Comparison of ENCODE assay signal across 10 cellular contexts in genomic region chr11:76836613-76837291, GRCh38. TPM values are rescaled to one million over a fixed set of nuclear protein-coding genes. Genes with fewer than 3 reads are reported as not detected.
A peak's percentile ranks its signal among the peaks of the same experiment; 100 is the strongest.
DNase-seq lines count a peak whose midpoint lies in the region; ATAC-seq and TF ChIP-seq lines count a peak whose summit lies in the region.
"Had no signal": no experiment of that assay in that cellular context is flagged by ENCODE, and none has a peak within 500 bp of the region (broad histone marks: within the 10 kb centered on the region; RNA-seq: fewer than 3 reads in every experiment).

No MANE protein-coding gene starts in this region.

- H3K9ac ChIP-seq in SK-N-SH = no peak overlapping the region
- no peak overlapping the region for H3K9ac ChIP-seq in mammary epithelial cell (ENCODE audit: insufficient read depth, low read length)

- H4K20me1 ChIP-seq in SK-N-SH (ENCODE audit: insufficient read depth) (no peaks in the 10 kb centered on the region), mammary epithelial cell (ENCODE audit: insufficient read depth, low read length) (no peaks in the 10 kb centered on the region)

- H3F3A ChIP-seq in SK-N-SH (replicated peaks; ENCODE audit: insufficient read depth) = no peaks in the 10 kb centered on the region

- H3K9me3 ChIP-seq in SK-N-SH (no peaks in the 10 kb centered on the region), mammary epithelial cell (replicated peaks; ENCODE audit: insufficient read depth, low read length) (no peaks in the 10 kb centered on the region), left lung (no peaks in the 10 kb centered on the region), suprapubic skin (no peaks in the 10 kb centered on the region)
- H3K9me3 ChIP-seq in effector memory CD4-positive, alpha-beta T cell (ENCODE audit: control insufficient read depth, low read length) = no peaks in the 10 kb centered on the region

- BruUV-seq in mammary epithelial cell (replicated peaks; lab: Mats Ljungman, UMichigan) = no TSS peak

- no peaks in the 10 kb centered on the region for H3K36me3 ChIP-seq in SK-N-SH (replicated peaks in 1 of 2; ENCODE audit: control insufficient read depth in 1 of 2, insufficient read depth in 2 of 2, low read length in 1 of 2)
- no peaks in the 10 kb centered on the region for H3K36me3 ChIP-seq in mammary epithelial cell (ENCODE audit: insufficient read depth, low read length)
- H3K36me3 ChIP-seq in left lung = no peaks in the 10 kb centered on the region
- H3K36me3 ChIP-seq in suprapubic skin = no peaks in the 10 kb centered on the region
- H3K36me3 ChIP-seq in effector memory CD4-positive, alpha-beta T cell (ENCODE audit: control insufficient read depth, insufficient read depth, low read length) = no peaks in the 10 kb centered on the region

- TF ChIP-seq RAD21 in SK-N-SH (IDR thresholded peaks at IDR 0.05; ENCODE audit: low read length) = no peak

- H3K27me3 ChIP-seq in SK-N-SH (ENCODE audit: insufficient read depth) (peaks cover 43% of the 10 kb centered on the region; the same call in 1 of the 2 replicates), mammary epithelial cell (ENCODE audit: insufficient read depth, low read length) (no peaks in the 10 kb centered on the region), left lung (no peaks in the 10 kb centered on the region), suprapubic skin (no peaks in the 10 kb centered on the region)
- H3K27me3 ChIP-seq in effector memory CD4-positive, alpha-beta T cell (replicated peaks; ENCODE audit: control insufficient read depth, insufficient read depth, low read length, poor library complexity, severe bottlenecking) = no peaks in the 10 kb centered on the region

- ATAC-seq in SK-N-SH treated with all-trans-retinoic acid at 6 μM for 48 hours (peak; percentile 52; the same call in 2 of the 3 replicates), left lung (peak; percentile 50), sciatic nerve (no peak)

- in situ Hi-C loops in mammary epithelial cell (cut with MboI; ENCODE audit: low sequenced_read_pairs in 2 of 2) = no loop called here

- DNase-seq in SK-N-SH = no peak
- DNase-seq in mammary epithelial cell = no peak
- DNase-seq in left lung = no peak
- no peak for DNase-seq in suprapubic skin (ENCODE audit: low spot score in 2 of 2)
- DNase-seq in NCI-H187 (lab: John Stamatoyannopoulos, UW) = no peak
- DNase-seq in effector memory CD4-positive, alpha-beta T cell = no peak
- DNase-seq in sciatic nerve (ENCODE audit: low spot score) = no peak
- DNase-seq: ACHN, activated B cell treated with CpG ODN at 0.5 μM for 24 hours had no signal

- CTCF ChIA-PET in SK-N-SH (lab: Yijun Ruan, JAX) = interaction anchor here (1.0 to 2.9 kb wide), 2 partner anchors 11 to 103 kb away, joined by 3 to 10 read pairs; no protein-coding TSS in a partner anchor
- CTCF ChIA-PET in mammary epithelial cell (lab: Charles Lee; ENCODE audit: low non-redundant PET) = no interaction called here

- WGBS in SK-N-SH (ENCODE audit: low lambda C conversion rate) = 86% methylated on average over 11 of the region's 11 CpGs
- WGBS in mammary epithelial cell (ENCODE audit: low coverage, missing lambda C conversion rate) = 80% methylated on average over 9 of the region's 11 CpGs
- 56% methylated on average over 11 of the region's 11 CpGs for WGBS in suprapubic skin

- dilution Hi-C loops in mammary epithelial cell (cut with HindIII; ENCODE audit: low sequenced_read_pairs) = loop anchor here (5.0 kb wide), 2 partner anchors 56 to 104 kb away; no protein-coding TSS in a partner anchor

- intact Hi-C loops in mammary epithelial cell (cut with micrococcal nuclease) (no loop called here), left lung (cut with DNase I) (no loop called here), sciatic nerve (cut with DNase I) (no loop called here)

- H2AFZ ChIP-seq in SK-N-SH (ENCODE audit: low read depth) = no peak overlapping the region
- H2AFZ ChIP-seq in mammary epithelial cell (ENCODE audit: low read depth, low read length) = peak overlapping the region; percentile 13

- H3K4me3 ChIP-seq in SK-N-SH (ENCODE audit: low read depth in 2 of 2, low read length in 1 of 2) (no peak overlapping the region), mammary epithelial cell (replicated peaks in 1 of 3; ENCODE audit: insufficient read depth in 1 of 3, low read depth in 2 of 3, low read length in 3 of 3) (no peak overlapping the region), left lung (no peak overlapping the region), suprapubic skin (no peak overlapping the region)
- H3K4me3 ChIP-seq in effector memory CD4-positive, alpha-beta T cell (ENCODE audit: insufficient read depth, low read depth, low read length, poor library complexity, severe bottlenecking) = no peak overlapping the region

- TF ChIP-seq EP300 in SK-N-SH (IDR thresholded peaks at IDR 0.05; ENCODE audit: borderline replicate concordance in 1 of 2, low read depth in 1 of 2, low read length in 1 of 2) = no peak
- no peak for TF ChIP-seq EP300 in suprapubic skin (IDR thresholded peaks at IDR 0.05)

- H3K4me1 ChIP-seq in SK-N-SH (ENCODE audit: control insufficient read depth in 1 of 2, insufficient read depth in 2 of 2, low read depth in 1 of 2, low read length in 1 of 2) (peaks cover 0 to 14% of the 10 kb centered on the region in 2 experiments; a peak in 1 of 4 replicates), mammary epithelial cell (ENCODE audit: insufficient read depth, low read length) (peaks cover 25% of the 10 kb centered on the region), left lung (peaks cover 5 to 50% of the 10 kb centered on the region in 2 donors), suprapubic skin (peaks cover 32% of the 10 kb centered on the region)
- no peaks in the 10 kb centered on the region for H3K4me1 ChIP-seq in effector memory CD4-positive, alpha-beta T cell (ENCODE audit: control insufficient read depth, insufficient read depth, low read length, poor library complexity, severe bottlenecking)

- TF ChIP-seq CTCF in SK-N-SH (IDR thresholded peaks at IDR 0.05) (no peak), mammary epithelial cell (conservative IDR thresholded peaks at IDR 0.05 in 1 of 2, IDR thresholded peaks at IDR 0.05 in 1 of 2; ENCODE audit: extremely low read depth in 1 of 2, insufficient read depth in 1 of 2, low read depth in 1 of 2, low read length in 2 of 2) (peak in 1 of 2 donors; percentile 6), left lung (IDR thresholded peaks at IDR 0.05) (no peak), suprapubic skin (IDR thresholded peaks at IDR 0.05) (peak in 1 of 2 donors; percentile 13)

- H3K79me2 ChIP-seq in SK-N-SH (ENCODE audit: insufficient read depth) (no peaks in the 10 kb centered on the region), mammary epithelial cell (ENCODE audit: insufficient read depth, low read length) (no peaks in the 10 kb centered on the region)

- H3K9me2 ChIP-seq in SK-N-SH = no peaks in the 10 kb centered on the region

- H3K27ac ChIP-seq in SK-N-SH (ENCODE audit: low read depth in 2 of 2, low read length in 1 of 2) (no peak overlapping the region), mammary epithelial cell (ENCODE audit: insufficient read depth, low read depth, low read length) (no peak overlapping the region), left lung (peak overlapping the region; percentile 25 to 26), suprapubic skin (peak overlapping the region; percentile 30)
- no peak overlapping the region for H3K27ac ChIP-seq in effector memory CD4-positive, alpha-beta T cell (ENCODE audit: insufficient read depth, low read length, poor library complexity, severe bottlenecking)

- TF ChIP-seq POLR2A in suprapubic skin (IDR thresholded peaks at IDR 0.05) = no peak

- POLR2A ChIA-PET in SK-N-SH (lab: Yijun Ruan, JAX) = no interaction called here

- H3K4me2 ChIP-seq in SK-N-SH (no peak overlapping the region), mammary epithelial cell (ENCODE audit: insufficient read depth, low read depth, low read length) (peak overlapping the region; percentile 2)

TF ChIP-seq in SK-N-SH, 30 proteins besides CTCF, POLR2A, EP300 and RAD21 (continues in another document):
- TF ChIP-seq MAX (IDR thresholded peaks at IDR 0.05; ENCODE audit: low read depth) (no peak), ZBTB33 (IDR thresholded peaks at IDR 0.05; ENCODE audit: borderline replicate concordance, low read depth) (no peak)

RNA-seq across cellular contexts. Expression of gene ACER3, which starts 24.0 kb away (rescaled TPM):
- polyA plus RNA-seq in SK-N-SH (2012; rRNA removed) (5.4 and 6.3 TPM in 2 replicates), mammary epithelial cell (30.3 TPM)
- polyA plus RNA-seq in SK-N-SH (2012; cell fraction: cytosol; rRNA removed) = 7.5 and 8.1 TPM in 2 replicates
- 3.5 and 6.4 TPM in 2 replicates for polyA plus RNA-seq in SK-N-SH (2012; cell fraction: nucleus; rRNA removed)
- total RNA-seq in mammary epithelial cell (10 to 100 TPM; 21.8 to 46.0 TPM), left lung (10 to 100 TPM; 27.5 to 46.5 TPM), suprapubic skin (10 to 100 TPM in 1 of 4 donors, 1 to 10 TPM in 3; 8.9 to 10.1 (median 9.5) TPM), sciatic nerve (56.7 TPM)
- polyA minus RNA-seq in mammary epithelial cell = 27.9 TPM

RNA-seq across cellular contexts. Expression of gene TSKU, which starts 53.6 kb away (rescaled TPM):
- 18.3 and 20.7 TPM in 2 replicates for polyA plus RNA-seq in SK-N-SH (2012; rRNA removed)
- 8.1 and 14.3 TPM in 2 replicates for polyA plus RNA-seq in SK-N-SH (2012; cell fraction: cytosol; rRNA removed)
- 8.7 TPM in 2 replicates for polyA plus RNA-seq in SK-N-SH (2012; cell fraction: nucleus; rRNA removed)
- total RNA-seq in mammary epithelial cell = 10 to 100 TPM; 41.3 to 49.6 TPM
- 51.9 TPM for polyA plus RNA-seq in mammary epithelial cell
- 57.2 TPM for polyA minus RNA-seq in mammary epithelial cell
- total RNA-seq in left lung = 10 to 100 TPM; 12.7 to 15.4 TPM
- 100 to 1,000 TPM in 3 of 4 donors, 10 to 100 TPM in 1; 85.5 to 155 (median 128) TPM for total RNA-seq in suprapubic skin
- total RNA-seq in sciatic nerve = 48.8 TPM
- total RNA-seq: activated B cell treated with CpG ODN at 0.5 μM for 24 hours had no signal

Comparison
In these comparisons a context has a peak if more than half of its experiments do, and no peak if none do; other contexts are left out.
1. H3K27ac ChIP-seq: peak in left lung (2 of 2) and suprapubic skin (single experiment); none in SK-N-SH (0 of 2), mammary epithelial cell (single experiment) and effector memory CD4-positive, alpha-beta T cell (single experiment).